1 cellular context compared by ENCODE assay signal in the genomic region with DNA sequence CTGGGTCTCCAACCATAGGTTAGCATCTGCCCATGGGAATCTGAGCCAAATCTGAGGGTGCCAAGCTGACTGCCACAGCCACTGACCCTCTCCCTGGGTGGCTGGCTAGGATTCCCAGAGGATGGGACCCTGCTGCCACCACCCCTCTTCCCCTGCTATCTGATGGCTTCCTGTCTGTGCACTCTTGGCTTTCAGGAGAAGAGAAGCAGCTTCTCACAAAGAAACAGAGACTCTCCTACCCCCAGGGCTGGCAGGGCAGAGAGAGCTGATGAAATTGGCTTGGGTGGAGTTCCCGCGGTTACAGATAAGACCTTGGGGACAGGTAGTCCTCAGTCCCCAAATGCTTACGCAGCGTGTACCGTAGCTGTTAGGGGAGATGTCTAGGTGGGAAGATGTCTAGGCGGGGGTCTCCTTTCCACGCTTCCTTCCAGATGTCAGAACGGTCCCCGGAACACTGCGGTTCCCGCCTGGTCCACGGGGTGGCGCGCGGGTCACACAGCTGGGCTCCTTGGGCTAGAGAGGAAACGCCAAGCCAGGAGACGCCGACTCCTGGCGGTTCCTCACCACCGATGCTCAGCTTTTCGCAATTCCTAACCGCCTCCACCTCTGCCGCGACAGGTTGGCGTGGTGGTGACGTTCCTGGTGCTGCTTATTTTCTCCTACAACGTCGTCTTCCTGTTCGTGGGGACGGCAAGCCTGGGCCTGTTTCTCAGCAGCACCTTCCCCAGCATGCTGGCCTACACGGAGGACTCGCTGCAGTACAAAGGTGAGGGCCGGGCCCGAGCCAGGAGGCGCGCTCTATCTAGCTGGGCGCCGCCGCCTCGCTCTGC.
A peak's percentile ranks its signal among the peaks of the same experiment; 100 is the strongest.
TF ChIP-seq lines count a peak whose summit lies in the region.

No MANE protein-coding gene starts in this region.

TF ChIP-seq in HepG2, 621 proteins besides CTCF, POLR2A, EP300 and RAD21 (continued from another document):
- TF ChIP-seq, protein P1, sequence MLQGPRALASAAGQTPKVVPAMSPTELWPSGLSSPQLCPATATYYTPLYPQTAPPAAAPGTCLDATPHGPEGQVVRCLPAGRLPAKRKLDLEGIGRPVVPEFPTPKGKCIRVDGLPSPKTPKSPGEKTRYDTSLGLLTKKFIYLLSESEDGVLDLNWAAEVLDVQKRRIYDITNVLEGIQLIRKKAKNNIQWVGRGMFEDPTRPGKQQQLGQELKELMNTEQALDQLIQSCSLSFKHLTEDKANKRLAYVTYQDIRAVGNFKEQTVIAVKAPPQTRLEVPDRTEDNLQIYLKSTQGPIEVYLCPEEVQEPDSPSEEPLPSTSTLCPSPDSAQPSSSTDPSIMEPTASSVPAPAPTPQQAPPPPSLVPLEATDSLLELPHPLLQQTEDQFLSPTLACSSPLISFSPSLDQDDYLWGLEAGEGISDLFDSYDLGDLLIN (CRISPR knock-in tag; IDR thresholded peaks at IDR 0.05; ENCODE audit: borderline replicate concordance): no peak
- TF ChIP-seq KDM2A (CRISPR knock-in tag; IDR thresholded peaks at IDR 0.05; ENCODE audit: borderline replicate concordance, low read depth): peak; percentile 95
- TF ChIP-seq YY1 (IDR thresholded peaks at IDR 0.05; ENCODE audit: insufficient read depth, insufficient replicate concordance, low read depth, low read length): peak; percentile 55
- peak; percentile 24 for TF ChIP-seq ZNF331 (CRISPR knock-in tag; IDR thresholded peaks at IDR 0.05)
- TF ChIP-seq CCDC6 (CRISPR knock-in tag; IDR thresholded peaks at IDR 0.05): no peak; the same call in 1 of the 2 replicates
- no peak for TF ChIP-seq TBX3 (IDR thresholded peaks at IDR 0.05; ENCODE audit: borderline replicate concordance)
- TF ChIP-seq, protein P2, sequence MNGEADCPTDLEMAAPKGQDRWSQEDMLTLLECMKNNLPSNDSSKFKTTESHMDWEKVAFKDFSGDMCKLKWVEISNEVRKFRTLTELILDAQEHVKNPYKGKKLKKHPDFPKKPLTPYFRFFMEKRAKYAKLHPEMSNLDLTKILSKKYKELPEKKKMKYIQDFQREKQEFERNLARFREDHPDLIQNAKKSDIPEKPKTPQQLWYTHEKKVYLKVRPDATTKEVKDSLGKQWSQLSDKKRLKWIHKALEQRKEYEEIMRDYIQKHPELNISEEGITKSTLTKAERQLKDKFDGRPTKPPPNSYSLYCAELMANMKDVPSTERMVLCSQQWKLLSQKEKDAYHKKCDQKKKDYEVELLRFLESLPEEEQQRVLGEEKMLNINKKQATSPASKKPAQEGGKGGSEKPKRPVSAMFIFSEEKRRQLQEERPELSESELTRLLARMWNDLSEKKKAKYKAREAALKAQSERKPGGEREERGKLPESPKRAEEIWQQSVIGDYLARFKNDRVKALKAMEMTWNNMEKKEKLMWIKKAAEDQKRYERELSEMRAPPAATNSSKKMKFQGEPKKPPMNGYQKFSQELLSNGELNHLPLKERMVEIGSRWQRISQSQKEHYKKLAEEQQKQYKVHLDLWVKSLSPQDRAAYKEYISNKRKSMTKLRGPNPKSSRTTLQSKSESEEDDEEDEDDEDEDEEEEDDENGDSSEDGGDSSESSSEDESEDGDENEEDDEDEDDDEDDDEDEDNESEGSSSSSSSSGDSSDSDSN (CRISPR knock-in tag; IDR thresholded peaks at IDR 0.05): peak; percentile 70
- TF ChIP-seq TBL1XR1 (IDR thresholded peaks at IDR 0.05; ENCODE audit: borderline replicate concordance, low read length, partially characterized antibody): peak; percentile 28
- peak; percentile 75; the same call in 1 of the 2 replicates for TF ChIP-seq AKAP8 (CRISPR knock-in tag; IDR thresholded peaks at IDR 0.05)
- TF ChIP-seq ETV6 (CRISPR knock-in tag; conservative IDR thresholded peaks at IDR 0.05): 0 out of 2 replicates have a peak, but pooled peaks have one; percentile 33
- no peak for TF ChIP-seq ZNF747 (CRISPR knock-in tag; IDR thresholded peaks at IDR 0.05; ENCODE audit: borderline replicate concordance)
- peak; percentile 96 for TF ChIP-seq ZFX (CRISPR knock-in tag; IDR thresholded peaks at IDR 0.05; ENCODE audit: low read depth)
- no peak for TF ChIP-seq ZNF431 (CRISPR knock-in tag; IDR thresholded peaks at IDR 0.05; ENCODE audit: borderline replicate concordance, low read depth)
- no peak for TF ChIP-seq ZNF841 (CRISPR knock-in tag; IDR thresholded peaks at IDR 0.05; ENCODE audit: borderline replicate concordance)
- peak; percentile 66; the same call in 1 of the 2 replicates for TF ChIP-seq ZNF891 (CRISPR knock-in tag; IDR thresholded peaks at IDR 0.05)
- TF ChIP-seq CEBPB (IDR thresholded peaks at IDR 0.05; ENCODE audit: borderline replicate concordance, low read depth, low read length): peak; percentile 31; the same call in 1 of the 2 replicates
- TF ChIP-seq MYC (CRISPR knock-in tag; IDR thresholded peaks at IDR 0.05; ENCODE audit: borderline replicate concordance): peak; percentile 73; the same call in 1 of the 2 replicates
